ENCODE assay signal across 1 cellular context in the genomic region with DNA sequence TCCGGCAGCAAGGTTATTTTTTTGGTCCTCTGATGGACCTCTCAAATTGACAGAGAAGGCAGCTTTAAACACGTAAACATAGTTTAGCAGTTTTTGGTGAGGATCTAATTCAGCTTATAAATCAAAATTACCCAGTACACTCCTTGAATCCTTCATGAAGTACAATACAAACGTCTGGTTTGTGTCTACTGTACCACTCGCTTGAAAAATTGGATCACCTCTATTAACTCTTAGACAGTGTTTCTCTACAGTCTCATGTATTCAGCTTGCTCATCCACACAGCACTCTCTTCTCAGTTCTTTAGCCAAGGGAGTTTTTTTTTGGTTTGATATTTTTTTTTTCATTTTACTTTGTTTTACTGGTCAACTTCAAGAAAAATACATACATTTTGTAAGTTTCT.
TF ChIP-seq lines count a peak whose summit lies in the region.

No MANE protein-coding gene starts in this region.

TF ChIP-seq in SK-N-SH treated with all-trans-retinoic acid at 6 μM for 48 hours, 23 proteins besides CTCF, POLR2A, EP300 and RAD21 (continued from another document):
- TF ChIP-seq, protein P1, sequence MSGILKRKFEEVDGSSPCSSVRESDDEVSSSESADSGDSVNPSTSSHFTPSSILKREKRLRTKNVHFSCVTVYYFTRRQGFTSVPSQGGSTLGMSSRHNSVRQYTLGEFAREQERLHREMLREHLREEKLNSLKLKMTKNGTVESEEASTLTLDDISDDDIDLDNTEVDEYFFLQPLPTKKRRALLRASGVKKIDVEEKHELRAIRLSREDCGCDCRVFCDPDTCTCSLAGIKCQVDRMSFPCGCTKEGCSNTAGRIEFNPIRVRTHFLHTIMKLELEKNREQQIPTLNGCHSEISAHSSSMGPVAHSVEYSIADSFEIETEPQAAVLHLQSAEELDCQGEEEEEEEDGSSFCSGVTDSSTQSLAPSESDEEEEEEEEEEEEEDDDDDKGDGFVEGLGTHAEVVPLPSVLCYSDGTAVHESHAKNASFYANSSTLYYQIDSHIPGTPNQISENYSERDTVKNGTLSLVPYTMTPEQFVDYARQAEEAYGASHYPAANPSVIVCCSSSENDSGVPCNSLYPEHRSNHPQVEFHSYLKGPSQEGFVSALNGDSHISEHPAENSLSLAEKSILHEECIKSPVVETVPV (CRISPR knock-in tag; IDR thresholded peaks at IDR 0.05) = no peak
- TF ChIP-seq, protein P2, sequence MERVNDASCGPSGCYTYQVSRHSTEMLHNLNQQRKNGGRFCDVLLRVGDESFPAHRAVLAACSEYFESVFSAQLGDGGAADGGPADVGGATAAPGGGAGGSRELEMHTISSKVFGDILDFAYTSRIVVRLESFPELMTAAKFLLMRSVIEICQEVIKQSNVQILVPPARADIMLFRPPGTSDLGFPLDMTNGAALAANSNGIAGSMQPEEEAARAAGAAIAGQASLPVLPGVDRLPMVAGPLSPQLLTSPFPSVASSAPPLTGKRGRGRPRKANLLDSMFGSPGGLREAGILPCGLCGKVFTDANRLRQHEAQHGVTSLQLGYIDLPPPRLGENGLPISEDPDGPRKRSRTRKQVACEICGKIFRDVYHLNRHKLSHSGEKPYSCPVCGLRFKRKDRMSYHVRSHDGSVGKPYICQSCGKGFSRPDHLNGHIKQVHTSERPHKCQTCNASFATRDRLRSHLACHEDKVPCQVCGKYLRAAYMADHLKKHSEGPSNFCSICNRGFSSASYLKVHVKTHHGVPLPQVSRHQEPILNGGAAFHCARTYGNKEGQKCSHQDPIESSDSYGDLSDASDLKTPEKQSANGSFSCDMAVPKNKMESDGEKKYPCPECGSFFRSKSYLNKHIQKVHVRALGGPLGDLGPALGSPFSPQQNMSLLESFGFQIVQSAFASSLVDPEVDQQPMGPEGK (CRISPR knock-in tag; IDR thresholded peaks at IDR 0.05; ENCODE audit: borderline replicate concordance) = no peak
- TF ChIP-seq OSR1 (CRISPR knock-in tag; IDR thresholded peaks at IDR 0.05) (no peak), ZFP3 (CRISPR knock-in tag; IDR thresholded peaks at IDR 0.05) (no peak), ZFP30 (CRISPR knock-in tag; IDR thresholded peaks at IDR 0.05) (no peak), ZNF8 (CRISPR knock-in tag; IDR thresholded peaks at IDR 0.05) (no peak), ZC3H10 (CRISPR knock-in tag; IDR thresholded peaks at IDR 0.05) (no peak), ESRRG (CRISPR knock-in tag; IDR thresholded peaks at IDR 0.05) (no peak), ZNF565 (CRISPR knock-in tag; conservative IDR thresholded peaks at IDR 0.05; ENCODE audit: low read depth) (no peak)
TF ChIP-seq in SK-N-SH treated with all-trans-retinoic acid at 6 μM for 48 hours: peak in this region for 4.
